Comparison of ENCODE assay signal across 22 cellular contexts in genomic region chr3:172329070-172329469, GRCh38.
DNase-seq lines count a peak whose midpoint lies in the region; ATAC-seq and TF ChIP-seq lines count a peak whose summit lies in the region.
"Had no signal": no experiment of that assay in that cellular context is flagged by ENCODE, and none has a peak within 500 bp of the region (broad histone marks: within the 10 kb centered on the region; RNA-seq: fewer than 3 reads in every experiment).

No MANE protein-coding gene starts in this region.

- peaks cover 24% of the 10 kb centered on the region for H4K20me1 ChIP-seq in osteoblast (ENCODE audit: insufficient read depth, low read length)

- H3K27ac ChIP-seq in osteoblast (ENCODE audit: low read depth, low read length): no peak overlapping the region
- H3K27ac ChIP-seq: BLaER1 treated with 17β-estradiol and CSF1 and Interleukin-3, amounts not matched to agents 10 nM and 100 nM; psoas muscle; uterus had no signal

- no peak overlapping the region for H3K27ac Mint-ChIP-seq in HFFc6
- H3K27ac Mint-ChIP-seq in chondrocyte (ENCODE audit: unreplicated experiment): peak overlapping the region; percentile 39
- H3K27ac Mint-ChIP-seq: activated naive CD8-positive, alpha-beta T cell treated with anti-CD3 and anti-CD28 coated beads, Interleukin-2, amount 10 ng/mL, durations not matched to agents 7 days and 5 days; memory B cell had no signal

- H3K4me1 Mint-ChIP-seq in HFFc6 (ENCODE audit: low read depth) (peaks cover 15% of the 10 kb centered on the region), chondrocyte (ENCODE audit: low read depth) (peaks cover 17% of the 10 kb centered on the region)
- H3K4me1 Mint-ChIP-seq: memory B cell had no signal

- peaks cover 21% of the 10 kb centered on the region for H3K79me2 ChIP-seq in osteoblast (ENCODE audit: insufficient read depth, low read length)

- peak; percentile 42 for DNase-seq in NCI-H2227 (lab: John Stamatoyannopoulos, UW; ENCODE audit: unreplicated experiment)
- no peak for DNase-seq in NCI-H2227 treated with DMSO at 0.1 percent for 48 hours (lab: John Stamatoyannopoulos, UW)
- DNase-seq in HFFc6: no peak
- DNase-seq in chondrocyte (ENCODE audit: low spot score): no peak
- DNase-seq in osteoblast (ENCODE audit: insufficient read length, low spot score, missing footprints): peak; percentile 57
- DNase-seq in SK-N-DZ (ENCODE audit: low spot score): no peak
- DNase-seq: activated CD4-positive, alpha-beta T cell treated with anti-CD3 and anti-CD28 coated beads for 1 hour; activated naive CD8-positive, alpha-beta T cell treated with anti-CD3 and anti-CD28 coated beads, Interleukin-2, amount 10 ng/mL, durations not matched to agents 7 days and 5 days; DMS79; erythroblast; foreskin melanocyte; NCI-H1092; NCI-H69; psoas muscle; SK-N-SH; T1000; uterus had no signal

- H3K4me1 ChIP-seq in osteoblast (ENCODE audit: insufficient read depth, low read length): peaks cover 6% of the 10 kb centered on the region
- H3K4me1 ChIP-seq: BLaER1 treated with 17β-estradiol and CSF1 and Interleukin-3, amounts not matched to agents 10 nM and 100 nM; uterus had no signal

- H3K36me3 ChIP-seq in osteoblast (ENCODE audit: insufficient read depth, low read length): peaks cover 90% of the 10 kb centered on the region
- H3K36me3 ChIP-seq: uterus had no signal

- H3K9me3 Mint-ChIP-seq in HFFc6 (no peaks in the 10 kb centered on the region), chondrocyte (ENCODE audit: low read depth) (no peaks in the 10 kb centered on the region)
- H3K9me3 Mint-ChIP-seq: activated naive CD8-positive, alpha-beta T cell treated with anti-CD3 and anti-CD28 coated beads, Interleukin-2, amount 10 ng/mL, durations not matched to agents 7 days and 5 days; memory B cell; nephron had no signal

- H3K4me2 ChIP-seq in osteoblast (ENCODE audit: insufficient read depth, low read length): no peak overlapping the region
- H3K4me2 ChIP-seq: BLaER1 treated with 17β-estradiol and CSF1 and Interleukin-3, amounts not matched to agents 10 nM and 100 nM; SK-N-SH had no signal

- H3K27me3 Mint-ChIP-seq in HFFc6 (ENCODE audit: insufficient read depth): peaks cover 3% of the 10 kb centered on the region
- H3K27me3 Mint-ChIP-seq in chondrocyte (ENCODE audit: low read depth): no peaks in the 10 kb centered on the region
- H3K27me3 Mint-ChIP-seq: activated naive CD8-positive, alpha-beta T cell treated with anti-CD3 and anti-CD28 coated beads, Interleukin-2, amount 10 ng/mL, durations not matched to agents 7 days and 5 days; memory B cell had no signal

- H2AFZ ChIP-seq in osteoblast (ENCODE audit: low read length): no peak overlapping the region

- H3K4me3 Mint-ChIP-seq in HFFc6 (no peak overlapping the region), chondrocyte (ENCODE audit: unreplicated experiment) (no peak overlapping the region)
- H3K4me3 Mint-ChIP-seq: activated naive CD8-positive, alpha-beta T cell treated with anti-CD3 and anti-CD28 coated beads, Interleukin-2, amount 10 ng/mL, durations not matched to agents 7 days and 5 days; memory B cell; nephron had no signal

- H3K36me3 Mint-ChIP-seq in HFFc6 (ENCODE audit: low read depth): peaks cover 41% of the 10 kb centered on the region
- peaks cover 48% of the 10 kb centered on the region for H3K36me3 Mint-ChIP-seq in chondrocyte (ENCODE audit: low read depth)

- 0 out of 2 replicates have a peak, but pooled peaks have one; percentile 21 for TF ChIP-seq CTCF in HFFc6 (IDR thresholded peaks at IDR 0.05)
- peak; percentile 37 for TF ChIP-seq CTCF in chondrocyte (IDR thresholded peaks at IDR 0.05)
- no peak for TF ChIP-seq CTCF in osteoblast (IDR thresholded peaks at IDR 0.05; ENCODE audit: extremely low read depth, low read depth, low read length)

- no peak overlapping the region for H3K4me3 ChIP-seq in osteoblast (ENCODE audit: insufficient read depth, low read length)
- H3K4me3 ChIP-seq: BLaER1 treated with 17β-estradiol and CSF1 and Interleukin-3, amounts not matched to agents 10 nM and 100 nM; psoas muscle; uterus had no signal

- no peaks in the 10 kb centered on the region for H3K9me3 ChIP-seq in osteoblast (ENCODE audit: low read depth, low read length)
- H3K9me3 ChIP-seq: BLaER1 treated with 17β-estradiol and CSF1 and Interleukin-3, amounts not matched to agents 10 nM and 100 nM; psoas muscle; SK-N-SH; uterus had no signal

- ATAC-seq in GM18858 (IDR thresholded peaks at IDR 0.05; ENCODE audit: unreplicated experiment) (no peak), HG02588 (IDR thresholded peaks at IDR 0.05; ENCODE audit: unreplicated experiment) (no peak)
- ATAC-seq: psoas muscle had no signal

- no peaks in the 10 kb centered on the region for H3K27me3 ChIP-seq in osteoblast (ENCODE audit: insufficient read depth, low read length)
- H3K27me3 ChIP-seq: BLaER1 treated with 17β-estradiol and CSF1 and Interleukin-3, amounts not matched to agents 10 nM and 100 nM; uterus had no signal

Comparison
In these comparisons a context has a peak if more than half of its experiments do, and no peak if none do; other contexts are left out.
1. DNase-seq: peak in NCI-H2227 (single experiment) and osteoblast (single experiment); none in NCI-H2227 treated with DMSO at 0.1 percent for 48 hours (single experiment), HFFc6 (single experiment), chondrocyte (single experiment) and SK-N-DZ (single experiment).